35 cellular contexts compared by ENCODE assay signal in the genomic region with DNA sequence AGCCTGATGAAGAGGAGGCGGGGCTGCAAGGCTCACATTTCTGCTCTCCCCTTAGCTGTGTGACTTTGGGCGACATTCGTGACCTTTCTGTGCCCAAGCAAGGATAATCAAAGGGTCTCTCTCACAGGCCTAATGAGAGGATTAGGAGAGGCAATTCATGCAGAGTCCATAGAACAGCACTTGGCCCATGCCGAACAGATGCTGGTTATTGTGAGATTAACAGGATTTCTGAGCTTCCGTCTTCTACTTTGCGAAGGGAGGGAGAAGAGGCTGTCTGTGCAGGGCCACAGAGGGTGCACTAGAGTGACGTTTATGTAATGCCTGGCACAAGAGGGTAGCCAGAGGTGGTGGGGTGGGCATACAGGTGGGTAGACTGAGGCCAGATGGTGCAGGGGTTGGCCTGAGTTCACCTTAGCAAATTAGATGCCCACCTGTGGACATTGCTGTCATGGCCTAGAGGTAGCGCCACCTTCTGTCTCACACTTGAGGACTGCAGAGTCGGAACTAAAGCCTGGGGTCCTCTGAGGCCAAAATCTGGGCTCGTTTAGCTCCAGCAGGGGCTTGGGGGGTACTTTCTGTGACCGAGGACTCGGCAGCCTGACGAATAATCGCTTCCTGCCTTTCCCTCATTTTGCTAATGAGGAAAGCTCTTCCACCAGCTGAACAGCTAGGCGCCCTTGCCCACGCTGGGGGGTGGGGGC. TPM values are rescaled to one million over a fixed set of nuclear protein-coding genes. Genes with fewer than 3 reads are reported as not detected.
"Had no signal": no experiment of that assay in that cellular context is flagged by ENCODE, and none has a peak within 500 bp of the region (broad histone marks: within the 10 kb centered on the region; RNA-seq: fewer than 3 reads in every experiment).

No MANE protein-coding gene starts in this region.

- DNase-seq: activated CD4-positive, alpha-beta T cell treated with anti-CD3 and anti-CD28 coated beads for 48 hours; activated CD4-positive, alpha-beta T cell treated with anti-CD3 and anti-CD28 coated beads, Interleukin-2, amount 50 U/mL, for 48 hours; activated CD8-positive, alpha-beta memory T cell treated with anti-CD3 and anti-CD28 coated beads for 24 hours; activated effector memory CD4-positive, alpha-beta T cell treated with Interleukin-2 at 50 U/mL for 16 hours; activated naive CD4-positive, alpha-beta T cell treated with Interleukin-2 at 50 U/mL for 16 hours; anterior cingulate cortex; cerebellar nuclear complex; colonic mucosa; effector CD8-positive, alpha-beta T cell; glutamatergic neuron; islet precursor cell; left cardiac atrium; left ventricle myocardium superior; mucosa of descending colon; pancreas; psoas muscle; stimulated activated CD4-positive, alpha-beta T cell treated with anti-CD3 and anti-CD28 coated beads, Interleukin-15, amount 100 ng/mL, for 24 hours; stimulated activated CD4-positive, alpha-beta T cell treated with anti-CD3 and anti-CD28 coated beads, Interleukin-2, amount 100 ng/mL, for 24 hours; stimulated activated naive B cell treated with anti-CD40 and anti-IgM and Interleukin-4, amounts not matched to agents 10 μg/mL and 1 μg/mL and 100 μg/mL, for 72 hours; stomach; thyroid gland; upper lobe of left lung had no signal

- H3K27ac ChIP-seq: colonic mucosa, epithelial cell of prostate, neutrophil, pancreas, psoas muscle, stomach, thyroid gland, upper lobe of left lung, vagina had no signal

- H3K4me1 ChIP-seq: colonic mucosa, pancreas, psoas muscle, stomach, thyroid gland, upper lobe of left lung, vagina had no signal

- H3K27me3 ChIP-seq: colonic mucosa, pancreas, thyroid gland, vagina had no signal

- H3K9me3 ChIP-seq: colonic mucosa, mucosa of descending colon, neutrophil, pancreas, psoas muscle, stomach, thyroid gland, upper lobe of left lung, vagina had no signal

- H3K36me3 ChIP-seq: colonic mucosa, neutrophil, pancreas, stomach, thyroid gland, upper lobe of left lung, vagina had no signal

- ATAC-seq: activated CD4-positive, CD25-positive, alpha-beta regulatory T cell treated with anti-CD3 and anti-CD28 coated beads, Interleukin-2, amount 50 U/mL, for 24 hours; left cardiac atrium; left ventricle myocardium superior; mucosa of descending colon; natural killer cell treated with Interleukin-12 subunit alpha and Interleukin-12 subunit beta and Interleukin-15 and Interleukin-18, amount 100 ng/mL, for 72 hours; pancreas; psoas muscle; stimulated activated naive B cell treated with anti-CD40 and anti-IgM and Interleukin-4, amounts not matched to agents 10 μg/mL and 1 μg/mL and 100 μg/mL, for 72 hours had no signal

- H3K4me2 ChIP-seq: smooth muscle cell had no signal

- FAIRE-seq: endometrium, frontal cortex, pancreas had no signal

- H3K4me3 ChIP-seq: colonic mucosa, mucosa of descending colon, pancreas, psoas muscle, smooth muscle cell, stomach, thyroid gland, upper lobe of left lung, vagina had no signal

RNA-seq across cellular contexts. Expression of a gene that starts 18.6 kb away (rescaled TPM):
- total RNA-seq: dermis microvascular lymphatic vessel endothelial cell; left cardiac atrium; left ventricle myocardium superior; lung microvascular endothelial cell; mesenteric fat pad; myocyte; natural killer cell treated with Interleukin-12 subunit alpha and Interleukin-12 subunit beta and Interleukin-15 and Interleukin-18, amount 100 ng/mL, for 72 hours; pancreas; psoas muscle; stomach; thyroid gland; upper lobe of left lung; vagina had no signal
- polyA plus RNA-seq: adipose tissue, pancreas, psoas muscle, smooth muscle cell, stomach had no signal
